ENCODE assay signal across 17 cellular contexts in genomic region chr15:26665950-26666921, GRCh38.
DNase-seq lines count a peak whose midpoint lies in the region; ATAC-seq and TF ChIP-seq lines count a peak whose summit lies in the region.
"Had no signal": no experiment of that assay in that cellular context is flagged by ENCODE, and none has a peak within 500 bp of the region (broad histone marks: within the 10 kb centered on the region; RNA-seq: fewer than 3 reads in every experiment).

No MANE protein-coding gene starts in this region.

- H3K9me3 Mint-ChIP-seq in nephron, result no peaks in the 10 kb centered on the region

- no peak for ATAC-seq in GM21390 (IDR thresholded peaks at IDR 0.05; ENCODE audit: unreplicated experiment)
- ATAC-seq: foreskin keratinocyte; naive thymus-derived CD4-positive, alpha-beta T cell had no signal

- peak; percentile 16; the same call in 1 of the 2 replicates for TF ChIP-seq CTCF in LNCAP (IDR thresholded peaks at IDR 0.05)
- no peak for TF ChIP-seq CTCF in nephron (IDR thresholded peaks at IDR 0.05; ENCODE audit: unreplicated experiment in 3 of 3)
- no peak for TF ChIP-seq CTCF in GM20000 (IDR thresholded peaks at IDR 0.05; ENCODE audit: extremely low read depth, missing control alignments)

- no peak overlapping the region for H3K4me3 Mint-ChIP-seq in nephron
- H3K4me3 Mint-ChIP-seq: activated CD4-positive, alpha-beta T cell treated with anti-CD3 and anti-CD28 coated beads, Interleukin-2, amount 10 ng/mL, durations not matched to agents 24 days and 14 days; naive thymus-derived CD4-positive, alpha-beta T cell had no signal

- no peaks in the 10 kb centered on the region for H3K36me3 Mint-ChIP-seq in nephron (ENCODE audit: low read depth)
- H3K36me3 Mint-ChIP-seq: naive thymus-derived CD4-positive, alpha-beta T cell had no signal

- H3K27me3 Mint-ChIP-seq in nephron (ENCODE audit: low read depth), result no peaks in the 10 kb centered on the region
- H3K27me3 Mint-ChIP-seq: activated CD4-positive, alpha-beta T cell treated with anti-CD3 and anti-CD28 coated beads, Interleukin-2, amount 10 ng/mL, durations not matched to agents 24 days and 14 days had no signal

- peak overlapping the region in 2 of 3 experiments; percentile 45 to 55 for H3K27ac Mint-ChIP-seq in nephron
- H3K27ac Mint-ChIP-seq: activated CD4-positive, alpha-beta T cell treated with anti-CD3 and anti-CD28 coated beads, Interleukin-2, amount 10 ng/mL, durations not matched to agents 24 days and 14 days; naive thymus-derived CD4-positive, alpha-beta T cell had no signal

- H3K4me1 Mint-ChIP-seq in nephron, result peaks cover 20% of the 10 kb centered on the region
- H3K4me1 Mint-ChIP-seq: activated CD4-positive, alpha-beta T cell treated with anti-CD3 and anti-CD28 coated beads, Interleukin-2, amount 10 ng/mL, durations not matched to agents 24 days and 14 days; naive thymus-derived CD4-positive, alpha-beta T cell had no signal

- DNase-seq in DMS79 (lab: John Stamatoyannopoulos, UW) (peak; percentile 78), cerebellar cortex (ENCODE audit: low spot score) (peak; percentile 85), AML-193 (lab: John Stamatoyannopoulos, UW) (no peak), GM20000 (ENCODE audit: low spot score) (no peak), SW 1271 (lab: John Stamatoyannopoulos, UW) (no peak)
- DNase-seq: activated CD4-positive, alpha-beta T cell treated with anti-CD3 and anti-CD28 coated beads, Interleukin-2, amount 10 ng/mL, durations not matched to agents 24 days and 14 days; activated naive CD4-positive, alpha-beta T cell treated with anti-CD3 and anti-CD28 coated beads, Interleukin-2, amount 50 U/mL, for 16 hours; foreskin keratinocyte; mammary epithelial cell; naive thymus-derived CD4-positive, alpha-beta T cell; NCI-H446; OCI-M1; SJCRH30; T1000 had no signal

Comparison
In these comparisons a context has a peak if more than half of its experiments do, and no peak if none do; other contexts are left out.
1. DNase-seq: peak in DMS79 (single experiment) and cerebellar cortex (single experiment); none in AML-193 (0 of 2), GM20000 (single experiment) and SW 1271 (0 of 2).